Comparison of ENCODE assay signal across 27 cellular contexts in the genomic region with DNA sequence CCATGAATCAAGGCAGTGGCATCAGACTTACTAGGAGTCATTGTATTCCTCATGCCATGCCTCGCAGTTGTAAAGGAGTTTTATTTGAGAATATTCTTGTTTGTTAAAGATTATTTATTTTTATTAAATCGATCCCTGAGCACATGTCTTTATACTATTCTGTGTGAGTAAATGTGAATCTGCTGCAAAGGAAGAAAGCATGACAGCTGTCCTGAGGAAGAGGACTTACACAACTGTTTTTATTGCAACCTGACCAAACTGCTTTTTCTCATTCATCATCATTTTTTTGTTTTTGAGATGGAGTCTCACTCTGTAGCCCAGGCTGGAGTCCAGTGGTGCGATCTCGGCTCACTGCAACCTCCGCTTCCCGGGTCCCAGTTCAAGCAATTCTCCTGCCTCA.
"Had no signal": no experiment of that assay in that cellular context is flagged by ENCODE, and none has a peak within 500 bp of the region (broad histone marks: within the 10 kb centered on the region; RNA-seq: fewer than 3 reads in every experiment).

No MANE protein-coding gene starts in this region.

- H3K9me3 ChIP-seq: ascending aorta, breast epithelium, colonic mucosa, esophagus squamous epithelium, gastroesophageal sphincter, heart right ventricle had no signal

- H3K27ac ChIP-seq: ascending aorta, breast epithelium, cardiac muscle cell, colonic mucosa, epithelial cell of prostate, esophagus squamous epithelium, gastroesophageal sphincter, heart right ventricle had no signal

- H3K36me3 ChIP-seq: breast epithelium, colonic mucosa had no signal

- DNase-seq: activated CD4-positive, alpha-beta memory T cell treated with anti-CD3 and anti-CD28 coated beads, Interleukin-2, amount 10 ng/mL, durations not matched to agents 7 days and 5 days; activated CD4-positive, alpha-beta T cell treated with anti-CD3 and anti-CD28 coated beads for 36 hours; activated CD4-positive, alpha-beta T cell treated with anti-CD3 and anti-CD28 coated beads, Interleukin-2, amount 10 ng/mL, durations not matched to agents 24 days and 14 days; activated CD4-positive, alpha-beta T cell treated with anti-CD3 and anti-CD28 coated beads, Interleukin-2, amount 50 U/mL, for 4 hours; activated CD4-positive, CD25-positive, alpha-beta regulatory T cell; activated CD4-positive, CD25-positive, alpha-beta regulatory T cell treated with anti-CD3 and anti-CD28 coated beads, Interleukin-2, amount 50 U/mL, for 72 hours; activated CD8-positive, alpha-beta memory T cell treated with anti-CD3 and anti-CD28 coated beads, Interleukin-2, amount 50 U/mL, for 48 hours; activated gamma-delta T cell; activated naive CD4-positive, alpha-beta T cell; activated naive CD4-positive, alpha-beta T cell treated with anti-CD3 and anti-CD28 coated beads, Interleukin-2, amount 10 ng/mL, durations not matched to agents 7 days and 5 days; activated naive CD8-positive, alpha-beta T cell treated with anti-CD3 and anti-CD28 coated beads, Interleukin-2, amount 10 ng/mL, durations not matched to agents 7 days and 5 days; activated T-cell treated with anti-CD3 and anti-CD28 coated beads for 4 hours; activated T-cell treated with anti-CD3 and anti-CD28 coated beads, Interleukin-2, amount 50 U/mL, for 24 hours; activated T-cell treated with anti-CD3 and anti-CD28 coated beads, Interleukin-2, amount 50 U/mL, for 72 hours; central memory CD4-positive, alpha-beta T cell; cerebellar nuclear complex; colonic mucosa; effector CD8-positive, alpha-beta T cell; esophagus squamous epithelium; foreskin melanocyte; heart right ventricle; T-helper 2 cell had no signal

- H3K4me3 ChIP-seq: ascending aorta, breast epithelium, cardiac muscle cell, colonic mucosa, esophagus squamous epithelium, gastroesophageal sphincter, heart right ventricle had no signal

- H3K27me3 ChIP-seq: ascending aorta, breast epithelium, cardiac muscle cell, colonic mucosa, esophagus squamous epithelium, gastroesophageal sphincter, heart right ventricle had no signal

- H3K4me1 ChIP-seq: ascending aorta, breast epithelium, esophagus squamous epithelium, gastroesophageal sphincter had no signal
